In the genomic region with DNA sequence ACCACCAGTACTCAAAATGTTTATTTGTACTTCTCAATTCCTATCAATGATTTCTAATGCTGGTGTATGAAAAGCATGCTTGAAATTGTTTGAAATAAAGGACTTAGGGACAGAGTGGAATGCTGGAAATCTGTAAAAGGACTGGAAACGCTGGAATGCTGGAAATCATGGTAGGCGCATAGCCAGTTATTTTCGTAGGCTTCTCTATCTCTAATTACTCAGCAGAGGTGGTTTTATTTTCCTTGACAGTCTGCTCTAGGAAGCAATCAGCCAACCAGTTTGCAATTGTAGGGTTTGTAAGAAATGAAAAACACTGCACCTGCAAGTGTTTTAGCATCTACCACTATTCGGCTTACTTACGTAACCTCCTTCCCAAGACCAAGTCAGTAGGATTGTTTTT, we compare ENCODE assay signal across 8 cellular contexts. TPM values are rescaled to one million over a fixed set of nuclear protein-coding genes. Genes with fewer than 3 reads are reported as not detected.
DNase-seq lines count a peak whose midpoint lies in the region; ATAC-seq, FAIRE-seq and TF ChIP-seq lines count a peak whose summit lies in the region.

No MANE protein-coding gene starts in this region.

- TF ChIP-seq CTCF in GM13976 (IDR thresholded peaks at IDR 0.05; ENCODE audit: borderline replicate concordance, control extremely low read depth, extremely low read depth, insufficient read depth, missing control alignments) = no peak
- no peak for TF ChIP-seq CTCF in activated B cell treated with CpG ODN at 0.5 μM for 24 hours (IDR thresholded peaks at IDR 0.05)

- peak overlapping the region; percentile 89 to 99 (median 96) for H3K9ac ChIP-seq in subcutaneous abdominal adipose tissue (ENCODE audit: low read length in 5 of 5)

- H3K27me3 ChIP-seq in subcutaneous abdominal adipose tissue (ENCODE audit: control insufficient read depth in 5 of 5, insufficient read depth in 4 of 5, low read length in 5 of 5) = no peaks in the 10 kb centered on the region

- H3K27ac ChIP-seq in subcutaneous abdominal adipose tissue (ENCODE audit: low read depth, low read length) = peak overlapping the region; percentile 88

- POLR2A ChIA-PET in activated B cell treated with CpG ODN at 0.5 μM for 24 hours (lab: Charles Lee) = interaction anchor here (1.5 kb wide), 1 partner anchor 143 kb away, joined by 4 read pairs; the partner anchor contains the start of gene CCDC34

- peaks cover 28% of the 10 kb centered on the region for H3K36me3 Mint-ChIP-seq in activated B cell treated with CpG ODN at 0.5 μM for 24 hours (ENCODE audit: low read depth)

- H3K27me3 Mint-ChIP-seq in activated B cell treated with CpG ODN at 0.5 μM for 24 hours = no peaks in the 10 kb centered on the region

- in situ Hi-C loops in GM13976 (cut with MboI; ENCODE audit: low sequenced_read_pairs, unreplicated experiment) = no loop called here

- DNase-seq in GM13976 (ENCODE audit: low spot score) (peak; percentile 13), activated B cell treated with CpG ODN at 0.5 μM for 24 hours (no peak), DMS153 treated with DMSO at 0.1 percent for 48 hours (lab: John Stamatoyannopoulos, UW; ENCODE audit: unreplicated experiment) (no peak), GM12892 (ENCODE audit: insufficient read length) (no peak)
- DNase-seq in stimulated activated naive CD4-positive, alpha-beta T cell (lab: John Stamatoyannopoulos, UW) = no peak

- peaks cover 45% of the 10 kb centered on the region for H3K4me1 Mint-ChIP-seq in activated B cell treated with CpG ODN at 0.5 μM for 24 hours

- H3K4me3 ChIP-seq in iPS-11a (ENCODE audit: low read depth, low read length) (peak overlapping the region; percentile 100), subcutaneous abdominal adipose tissue (ENCODE audit: low read depth in 1 of 5, low read length in 5 of 5) (peak overlapping the region; percentile 76 to 100 (median 92))

- no peak for FAIRE-seq in GM12892 (lab: Jason Lieb, UNC)

- no peak for TF ChIP-seq POLR2A in GM12892 (IDR thresholded peaks at IDR 0.05; ENCODE audit: low read depth, low read length)

- peak overlapping the region; percentile 100 for H3K4me3 Mint-ChIP-seq in activated B cell treated with CpG ODN at 0.5 μM for 24 hours

- H3K9me3 Mint-ChIP-seq in activated B cell treated with CpG ODN at 0.5 μM for 24 hours = no peaks in the 10 kb centered on the region

- ATAC-seq in HG02840 (IDR thresholded peaks at IDR 0.05; ENCODE audit: low FRiP score, unreplicated experiment) = peak; percentile 1
- no peak for ATAC-seq in activated B cell treated with CpG ODN at 0.5 μM for 24 hours (ENCODE audit: low read depth)

- H3K36me3 ChIP-seq in subcutaneous abdominal adipose tissue (ENCODE audit: control insufficient read depth in 5 of 5, insufficient read depth in 5 of 5, low read length in 5 of 5) = peaks cover 2 to 12% (median 8%) of the 10 kb centered on the region in 5 donors

- no peaks in the 10 kb centered on the region for H3K9me3 ChIP-seq in subcutaneous abdominal adipose tissue (ENCODE audit: control insufficient read depth in 5 of 5, low read length in 5 of 5)

- intact Hi-C loops in activated B cell treated with CpG ODN at 0.5 μM for 24 hours (cut with micrococcal nuclease) = loop anchor here (1.0 to 5.0 kb wide), 5 partner anchors 8 to 603 kb away; partner anchors contain the start of genes CCDC34, KIF18A, LGR4 and METTL15

- peak overlapping the region; percentile 98 for H3K27ac Mint-ChIP-seq in activated B cell treated with CpG ODN at 0.5 μM for 24 hours

- peaks cover 3 to 26% (median 20%) of the 10 kb centered on the region in 5 donors for H3K4me1 ChIP-seq in subcutaneous abdominal adipose tissue (ENCODE audit: control insufficient read depth in 5 of 5, insufficient read depth in 5 of 5, low read length in 5 of 5)

- CTCF ChIA-PET in activated B cell treated with CpG ODN at 0.5 μM for 24 hours (lab: Charles Lee) = interaction anchor here (0.9 to 1.3 kb wide), 2 partner anchors 20 kb away, joined by 3 to 4 read pairs; no protein-coding TSS in a partner anchor

RNA-seq across cellular contexts. Expression of gene LIN7C, which starts 0.8 kb away (rescaled TPM):
- 20.8 and 23.5 TPM in 2 replicates for total RNA-seq in activated B cell treated with CpG ODN at 0.5 μM for 24 hours
- polyA plus RNA-seq in GM12892 (2012; ENCODE audit: missing spikeins) = 9.6 TPM

RNA-seq across cellular contexts. Expression of gene LGR4, which starts 33.2 kb away (rescaled TPM):
- 2.4 and 3.0 TPM in 2 replicates for total RNA-seq in activated B cell treated with CpG ODN at 0.5 μM for 24 hours
- 0.59 TPM for polyA plus RNA-seq in GM12892 (2012; ENCODE audit: missing spikeins)
